8 cellular contexts compared by ENCODE assay signal in genomic region chr19:33175886-33176669, GRCh38. TPM values are rescaled to one million over a fixed set of nuclear protein-coding genes. Genes with fewer than 3 reads are reported as not detected.
DNase-seq lines count a peak whose midpoint lies in the region; ATAC-seq lines count a peak whose summit lies in the region.

No MANE protein-coding gene starts in this region.

- peaks cover 24 to 60% (median 56%) of the 10 kb centered on the region in 4 donors for H3K4me1 Mint-ChIP-seq in naive thymus-derived CD8-positive, alpha-beta T cell

- POLR2A ChIA-PET in naive thymus-derived CD8-positive, alpha-beta T cell (lab: Charles Lee), result interaction anchor here (0.5 to 6.6 kb wide), 23 partner anchors 8 to 1501 kb away, joined by 3 to 113 read pairs (median 6); partner anchors contain the start of genes CEBPG, CEP89, DPY19L3 and FAAP24

- peak overlapping the region; percentile 92 to 100 (median 98) for H3K4me3 Mint-ChIP-seq in naive thymus-derived CD8-positive, alpha-beta T cell

- peak; percentile 64 for DNase-seq in DMS 273 (lab: John Stamatoyannopoulos, UW; ENCODE audit: unreplicated experiment)
- DNase-seq in DMS 273 treated with DMSO at 0.1 percent for 48 hours (lab: John Stamatoyannopoulos, UW), result no peak
- DNase-seq in HT-29 (ENCODE audit: low spot score), result peak; percentile 77
- peak; percentile 34 for DNase-seq in activated CD4-positive, alpha-beta T cell treated with anti-CD3 and anti-CD28 coated beads, Interleukin-2, amount 50 U/mL, for 1 hour
- peak in 3 of 10 donors; percentile 10 to 24 (median 10) for DNase-seq in naive thymus-derived CD8-positive, alpha-beta T cell
- DNase-seq in kidney glomerular epithelial cell (lab: John Stamatoyannopoulos, UW), result no peak

- peaks cover 0 to 4% (median 0%) of the 10 kb centered on the region in 9 donors for H3K9me3 Mint-ChIP-seq in naive thymus-derived CD8-positive, alpha-beta T cell

- peaks cover 0 to 4% (median 0%) of the 10 kb centered on the region in 5 donors for H3K27me3 Mint-ChIP-seq in naive thymus-derived CD8-positive, alpha-beta T cell

- peak overlapping the region; percentile 97 to 100 (median 99) for H3K27ac Mint-ChIP-seq in naive thymus-derived CD8-positive, alpha-beta T cell

- ATAC-seq in esophagus mucosa, result peak; percentile 0
- peak in 1 of 2 donors; percentile 1 for ATAC-seq in naive thymus-derived CD8-positive, alpha-beta T cell
- no peak for ATAC-seq in HG02884 (IDR thresholded peaks at IDR 0.05; ENCODE audit: unreplicated experiment)

- H3K36me3 Mint-ChIP-seq in naive thymus-derived CD8-positive, alpha-beta T cell, result peaks cover 0 to 4% (median 2%) of the 10 kb centered on the region in 3 donors

RNA-seq across cellular contexts. Expression of gene LRP3, which starts 18.1 kb away (rescaled TPM):
- total RNA-seq in HT-29 (2014; rRNA removed; shearing (Covaris generic)), result not detected in 2 replicates
- 3.9 TPM for total RNA-seq in esophagus mucosa
- total RNA-seq in naive thymus-derived CD8-positive, alpha-beta T cell, result not detected
- polyA plus RNA-seq in naive thymus-derived CD8-positive, alpha-beta T cell, result not detected

RNA-seq across cellular contexts. Expression of gene WDR88, which starts 44.2 kb away (rescaled TPM):
- total RNA-seq in HT-29 (2014; rRNA removed; shearing (Covaris generic)), result not detected in 2 replicates
- not detected for total RNA-seq in esophagus mucosa
- total RNA-seq in naive thymus-derived CD8-positive, alpha-beta T cell, result under 1 TPM in 1 of 2 experiments, not detected in 1; 0.60 TPM
- under 1 TPM; 0.10 to 0.27 (median 0.12) TPM for polyA plus RNA-seq in naive thymus-derived CD8-positive, alpha-beta T cell

RNA-seq across cellular contexts. Expression of gene SLC7A10, which starts 49.6 kb away (rescaled TPM):
- total RNA-seq in HT-29 (2014; rRNA removed; shearing (Covaris generic)), result not detected in 2 replicates
- total RNA-seq in esophagus mucosa, result not detected
- not detected for total RNA-seq in naive thymus-derived CD8-positive, alpha-beta T cell
- not detected for polyA plus RNA-seq in naive thymus-derived CD8-positive, alpha-beta T cell

Comparison
In these comparisons a context has a peak if more than half of its experiments do, and no peak if none do; other contexts are left out.
1. DNase-seq: peak in DMS 273 (single experiment), HT-29 (single experiment) and activated CD4-positive, alpha-beta T cell treated with anti-CD3 and anti-CD28 coated beads, Interleukin-2, amount 50 U/mL, for 1 hour (single experiment); none in DMS 273 treated with DMSO at 0.1 percent for 48 hours (single experiment) and kidney glomerular epithelial cell (single experiment).